ENCODE assay signal across 20 cellular contexts in the genomic region with DNA sequence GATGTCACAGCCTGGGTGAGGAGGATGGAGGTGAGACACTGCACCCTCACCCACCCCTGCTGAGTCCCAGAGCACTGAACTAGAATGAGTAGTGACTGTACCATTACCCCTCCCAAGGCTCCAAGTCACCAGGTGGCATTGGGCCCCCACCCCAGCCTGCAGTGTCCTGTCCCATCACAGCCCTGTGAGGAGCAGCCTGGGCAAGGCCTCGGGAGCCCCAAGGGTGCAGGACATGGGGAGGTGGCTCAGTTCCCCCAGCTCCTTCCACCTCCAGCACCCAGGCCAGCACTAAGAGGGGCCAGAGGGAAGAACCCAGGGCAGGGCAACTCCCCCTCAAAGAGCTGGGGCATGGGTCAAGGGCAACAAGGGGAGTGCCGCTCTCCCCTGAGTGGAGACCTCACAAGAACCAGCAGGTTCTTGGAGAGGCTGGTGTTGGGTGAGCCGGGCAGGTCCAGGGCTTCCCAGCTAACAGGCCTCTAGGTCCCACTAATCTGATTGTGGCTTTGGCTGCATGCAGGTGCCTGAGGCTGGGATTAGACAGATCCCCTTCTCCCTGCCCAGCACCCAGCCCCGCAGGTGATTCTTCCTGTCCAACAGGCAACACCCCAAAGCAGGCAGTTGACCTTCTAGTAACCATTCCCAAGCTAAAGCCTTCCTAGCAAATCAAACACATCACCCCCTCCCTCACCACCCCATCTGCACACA. TPM values are rescaled to one million over a fixed set of nuclear protein-coding genes. Genes with fewer than 3 reads are reported as not detected.
DNase-seq lines count a peak whose midpoint lies in the region; ATAC-seq and TF ChIP-seq lines count a peak whose summit lies in the region.
"Had no signal": no experiment of that assay in that cellular context is flagged by ENCODE, and none has a peak within 500 bp of the region (broad histone marks: within the 10 kb centered on the region; RNA-seq: fewer than 3 reads in every experiment).

No MANE protein-coding gene starts in this region.

- H3K9me3 ChIP-seq in right atrium auricular region (no peaks in the 10 kb centered on the region), upper lobe of right lung (no peaks in the 10 kb centered on the region)
- H3K9me3 ChIP-seq: A549, Caco-2 had no signal

- no peaks in the 10 kb centered on the region for H3K4me1 ChIP-seq in right atrium auricular region
- no peaks in the 10 kb centered on the region for H3K4me1 ChIP-seq in upper lobe of right lung
- H3K4me1 ChIP-seq: A549, Caco-2 had no signal

- TF ChIP-seq CTCF in right atrium auricular region (IDR thresholded peaks at IDR 0.05) = no peak
- TF ChIP-seq CTCF in upper lobe of right lung (IDR thresholded peaks at IDR 0.05) = no peak

- DNase-seq in NCI-H82 (lab: John Stamatoyannopoulos, UW) (peak; percentile 46), NCI-H82 treated with DMSO at 0.1 percent for 48 hours (lab: John Stamatoyannopoulos, UW; ENCODE audit: unreplicated experiment) (no peak), right atrium auricular region (ENCODE audit: low spot score) (peak; percentile 38), left ventricle myocardium superior (no peak), left lobe of liver (ENCODE audit: low spot score) (peak; percentile 24), upper lobe of right lung (no peak), G401 (ENCODE audit: low spot score) (no peak)
- DNase-seq: AML-193; Caco-2; CD4-positive, alpha-beta T cell; DMS153; DMS79; GF-D8; GOT3; H7 had no signal

- H3K4me3 ChIP-seq in right atrium auricular region (no peak overlapping the region), upper lobe of right lung (no peak overlapping the region)
- H3K4me3 ChIP-seq: A549 had no signal

- no peak overlapping the region for H3K27ac ChIP-seq in right atrium auricular region
- no peak overlapping the region for H3K27ac ChIP-seq in upper lobe of right lung
- H3K27ac ChIP-seq: 22Rv1, A549, C4-2B had no signal

- intact Hi-C loops in left ventricle myocardium superior (cut with micrococcal nuclease) = no loop called here
- intact Hi-C loops in upper lobe of right lung (cut with DNase I) = no loop called here

- H3K36me3 ChIP-seq in right atrium auricular region = no peaks in the 10 kb centered on the region
- H3K36me3 ChIP-seq in upper lobe of right lung = no peaks in the 10 kb centered on the region

- H3K27me3 ChIP-seq in right atrium auricular region (no peaks in the 10 kb centered on the region), upper lobe of right lung (no peaks in the 10 kb centered on the region)

- no peak for ATAC-seq in left ventricle myocardium superior
- no peak for ATAC-seq in left lobe of liver
- peak; percentile 5 for ATAC-seq in upper lobe of right lung
- ATAC-seq in GM18858 (IDR thresholded peaks at IDR 0.05; ENCODE audit: unreplicated experiment) = no peak
- ATAC-seq: A549 had no signal

- in situ Hi-C loops in G401 (cut with HindIII; ENCODE audit: low sequenced_read_pairs) = no loop called here

RNA-seq across cellular contexts. Expression of a gene that starts 2.6 kb away (rescaled TPM):
- not detected for total RNA-seq in right atrium auricular region
- not detected for total RNA-seq in left ventricle myocardium superior
- total RNA-seq in left lobe of liver = not detected
- total RNA-seq in upper lobe of right lung = not detected
- not detected in 2 replicates for total RNA-seq in G401 (2014; rRNA removed; shearing (Covaris generic))
- total RNA-seq: CD4-positive, alpha-beta T cell; Daoy; H7 had no signal

RNA-seq across cellular contexts. Expression of a gene that starts 48.4 kb away (rescaled TPM):
- total RNA-seq in right atrium auricular region = 100 to 1,000 TPM; 884 to 914 TPM
- total RNA-seq in left ventricle myocardium superior = 887 TPM
- total RNA-seq in left lobe of liver = 1,478 TPM
- total RNA-seq in upper lobe of right lung = 666 TPM
- total RNA-seq in G401 (2014; rRNA removed; shearing (Covaris generic)) = 26.7 and 56.5 TPM in 2 replicates

Comparison
In these comparisons a context has a peak if more than half of its experiments do, and no peak if none do; other contexts are left out.
1. DNase-seq: peak in NCI-H82 (single experiment), right atrium auricular region (single experiment) and left lobe of liver (single experiment); none in NCI-H82 treated with DMSO at 0.1 percent for 48 hours (single experiment), left ventricle myocardium superior (single experiment), upper lobe of right lung (single experiment) and G401 (single experiment).
2. RNA of a gene that starts 48.4 kb away (total RNA-seq): 1,478 TPM in left lobe of liver (single experiment), 884 to 914 TPM in right atrium auricular region, 887 TPM in left ventricle myocardium superior (single experiment) and 666 TPM in upper lobe of right lung (single experiment); 26.7 to 56.5 TPM in G401; every median in the first group is over 10 times any median in the second.